ENCODE assay signal across 21 cellular contexts in the genomic region with DNA sequence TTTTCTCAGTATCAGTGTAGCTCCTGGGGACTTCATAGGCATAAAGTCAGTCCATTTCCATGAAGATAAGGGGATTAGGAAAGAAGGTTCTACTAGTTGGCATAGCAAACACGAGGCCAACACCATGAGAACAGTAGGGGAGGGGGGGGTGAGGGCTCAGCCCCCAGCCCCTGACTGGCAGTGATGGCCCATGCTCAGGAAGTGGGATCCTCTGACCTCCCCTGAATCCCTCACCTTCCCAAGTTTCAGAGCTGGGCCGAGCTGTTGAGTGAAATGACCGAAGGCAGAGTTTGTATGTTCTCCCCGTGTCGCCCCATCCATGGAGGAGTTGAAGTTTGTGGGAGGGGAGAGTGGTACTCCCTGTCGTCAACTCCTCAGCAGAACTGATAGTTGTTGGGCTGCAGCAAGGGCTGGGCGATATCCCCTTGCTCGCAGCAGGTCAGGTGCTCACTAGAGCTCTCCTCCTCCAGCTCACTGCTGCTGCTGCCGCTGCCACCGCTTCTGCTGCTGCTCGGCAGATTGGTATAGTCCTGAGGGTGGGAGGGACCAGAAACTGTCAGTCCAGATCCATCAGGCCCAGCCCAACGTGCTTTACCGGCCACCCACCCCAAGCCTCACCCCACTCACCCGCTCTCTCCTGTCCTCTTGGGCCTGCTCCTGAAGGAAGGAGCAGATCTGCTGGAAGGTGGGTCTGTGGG. TPM values are rescaled to one million over a fixed set of nuclear protein-coding genes. Genes with fewer than 3 reads are reported as not detected.
DNase-seq lines count a peak whose midpoint lies in the region; ATAC-seq and TF ChIP-seq lines count a peak whose summit lies in the region.
"Had no signal": no experiment of that assay in that cellular context is flagged by ENCODE, and none has a peak within 500 bp of the region (broad histone marks: within the 10 kb centered on the region; RNA-seq: fewer than 3 reads in every experiment).

No MANE protein-coding gene starts in this region.

- no peak for TF ChIP-seq RAD21 in IMR-90 (IDR thresholded peaks at IDR 0.05; ENCODE audit: low read length)

- H3K4me3 ChIP-seq in mammary epithelial cell (replicated peaks in 1 of 3; ENCODE audit: insufficient read depth in 1 of 3, low read depth in 2 of 3, low read length in 3 of 3) (no peak overlapping the region), IMR-90 (ENCODE audit: insufficient read depth, low read depth, low read length) (no peak overlapping the region), brain microvascular endothelial cell (ENCODE audit: low read depth, low read length) (no peak overlapping the region)
- H3K4me3 ChIP-seq: Peyer's patch had no signal

- no peak overlapping the region for H3K9ac ChIP-seq in mammary epithelial cell (ENCODE audit: insufficient read depth, low read length)
- no peak overlapping the region for H3K9ac ChIP-seq in IMR-90 (ENCODE audit: low read depth, low read length)
- H3K9ac ChIP-seq: KMS-11 had no signal

- peak overlapping the region; percentile 74 for H2BK5ac ChIP-seq in IMR-90 (ENCODE audit: low read depth, low read length, poor library complexity, severe bottlenecking)

- peaks cover 72% of the 10 kb centered on the region for H3K36me3 Mint-ChIP-seq in MCF 10A (ENCODE audit: insufficient read depth, unreplicated experiment)
- peaks cover 78% of the 10 kb centered on the region for H3K36me3 Mint-ChIP-seq in stimulated activated effector memory CD8-positive, alpha-beta T cell treated with anti-CD3 and anti-CD28 coated beads, Interleukin-12 subunit alpha, Interleukin-12 subunit beta, amount 100 ng/mL, for 72 hours

- H3K4me1 ChIP-seq in mammary epithelial cell (ENCODE audit: insufficient read depth, low read length): peaks cover 45% of the 10 kb centered on the region
- peaks cover 26% of the 10 kb centered on the region for H3K4me1 ChIP-seq in IMR-90 (ENCODE audit: control insufficient read depth, insufficient read depth, low read length)
- H3K4me1 ChIP-seq: Peyer's patch had no signal

- peak overlapping the region; percentile 41 for H3K27ac Mint-ChIP-seq in MCF 10A (ENCODE audit: low read depth, unreplicated experiment)
- H3K27ac Mint-ChIP-seq in stimulated activated effector memory CD8-positive, alpha-beta T cell treated with anti-CD3 and anti-CD28 coated beads, Interleukin-12 subunit alpha, Interleukin-12 subunit beta, amount 100 ng/mL, for 72 hours: peak overlapping the region; percentile 61
- H3K27ac Mint-ChIP-seq: activated naive CD4-positive, alpha-beta T cell treated with anti-CD3 and anti-CD28 coated beads, Interleukin-2, amount 10 ng/mL, durations not matched to agents 7 days and 5 days had no signal

- POLR2A ChIA-PET in MCF 10A (lab: Yijun Ruan, JAX) (interaction anchor here (2.4 kb wide), 1 partner anchor 31 kb away, joined by 9 read pairs; no protein-coding TSS in a partner anchor), IMR-90 (lab: Charles Lee; ENCODE audit: unreplicated experiment) (no interaction called here)

- peak overlapping the region; percentile 91 for H2AK5ac ChIP-seq in IMR-90 (ENCODE audit: low read depth, low read length)

- H4K20me1 ChIP-seq in mammary epithelial cell (ENCODE audit: insufficient read depth, low read length): no peaks in the 10 kb centered on the region
- no peaks in the 10 kb centered on the region; the same call in 1 of the 2 replicates for H4K20me1 ChIP-seq in IMR-90 (ENCODE audit: insufficient read depth, low read length)

- H3K9me1 ChIP-seq in IMR-90 (ENCODE audit: insufficient read depth, low read length): peaks cover 45% of the 10 kb centered on the region

- H3K9me3 ChIP-seq in mammary epithelial cell (replicated peaks; ENCODE audit: insufficient read depth, low read length) (no peaks in the 10 kb centered on the region), IMR-90 (ENCODE audit: control insufficient read depth, insufficient read depth, low read length) (no peaks in the 10 kb centered on the region)
- H3K9me3 ChIP-seq: Peyer's patch had no signal

- H2BK20ac ChIP-seq in IMR-90 (ENCODE audit: low read depth, low read length): peak overlapping the region; percentile 79

- H2BK15ac ChIP-seq in IMR-90 (ENCODE audit: low read depth, low read length): peak overlapping the region; percentile 45; the same call in 2 of the 3 replicates

- no peaks in the 10 kb centered on the region for H3K27me3 ChIP-seq in mammary epithelial cell (ENCODE audit: insufficient read depth, low read length)
- no peaks in the 10 kb centered on the region for H3K27me3 ChIP-seq in IMR-90 (ENCODE audit: control insufficient read depth, insufficient read depth, low read length)
- H3K27me3 ChIP-seq in brain microvascular endothelial cell (replicated peaks): no peaks in the 10 kb centered on the region
- H3K27me3 ChIP-seq: Peyer's patch had no signal

- H2AK9ac ChIP-seq in IMR-90 (replicated peaks; ENCODE audit: low read depth, low read length, poor library complexity): peak overlapping the region; percentile 89

- TF ChIP-seq POLR2A in IMR-90 (IDR thresholded peaks at IDR 0.05; ENCODE audit: low read depth, low read length): no peak

- intact Hi-C loops in MCF 10A (cut with micrococcal nuclease): no loop called here
- intact Hi-C loops in mammary epithelial cell (cut with micrococcal nuclease): loop anchor here (5.0 kb wide), 1 partner anchor 52 kb away; a partner anchor contains a TSS
- intact Hi-C loops in IMR-90 (cut with micrococcal nuclease): no loop called here

- TF ChIP-seq CTCF in MCF 10A (IDR thresholded peaks at IDR 0.05; ENCODE audit: unreplicated experiment) (no peak), mammary epithelial cell (conservative IDR thresholded peaks at IDR 0.05 in 1 of 2, IDR thresholded peaks at IDR 0.05 in 1 of 2; ENCODE audit: extremely low read depth in 1 of 2, insufficient read depth in 1 of 2, low read depth in 1 of 2, low read length in 2 of 2) (no peak), IMR-90 (conservative IDR thresholded peaks at IDR 0.05; ENCODE audit: low read depth, low read length) (no peak), brain microvascular endothelial cell (IDR thresholded peaks at IDR 0.05; ENCODE audit: low read depth, low read length, missing control alignments) (no peak)

- H3K18ac ChIP-seq in IMR-90 (ENCODE audit: low read depth, low read length): peak overlapping the region; percentile 42; the same call in 1 of the 2 replicates

- H4K5ac ChIP-seq in IMR-90 (ENCODE audit: low read depth, low read length): peak overlapping the region; percentile 34; the same call in 1 of the 2 replicates

- no peak overlapping the region for H3K4me2 ChIP-seq in mammary epithelial cell (ENCODE audit: insufficient read depth, low read depth, low read length)
- no peak overlapping the region for H3K4me2 ChIP-seq in IMR-90 (ENCODE audit: low read depth, low read length)
- H3K4me2 ChIP-seq: KMS-11 had no signal

- no peak overlapping the region for H3K56ac ChIP-seq in IMR-90 (ENCODE audit: extremely low read depth, insufficient read depth, low read length)

- in situ Hi-C loops in mammary epithelial cell (cut with MboI; ENCODE audit: low sequenced_read_pairs in 2 of 2) (no loop called here), IMR-90 (cut with MboI; ENCODE audit: low sequenced_read_pairs) (no loop called here), brain microvascular endothelial cell (cut with HindIII; ENCODE audit: low pct_ligation_motif_present, low sequenced_read_pairs) (no loop called here)

- H4K8ac ChIP-seq in IMR-90 (ENCODE audit: low read depth in 2 of 2, low read length in 2 of 2): peak overlapping the region in 1 of 2 experiments; percentile 81; a peak in 3 of 4 replicates

- H3K14ac ChIP-seq in IMR-90 (replicated peaks; ENCODE audit: low read depth, low read length): peak overlapping the region; percentile 65

- CTCF ChIA-PET in MCF 10A (lab: Yijun Ruan, JAX) (interaction anchor here (0.5 to 0.6 kb wide), 3 partner anchors 24 to 1930 kb away, joined by 3 to 4 read pairs (median 3); no protein-coding TSS in a partner anchor), mammary epithelial cell (lab: Charles Lee; ENCODE audit: low non-redundant PET) (no interaction called here), IMR-90 (lab: Yijun Ruan, JAX) (interaction anchor here (0.6 kb wide), 1 partner anchor 42 kb away, joined by 5 read pairs; no protein-coding TSS in a partner anchor)

- H3K27ac ChIP-seq in mammary epithelial cell (ENCODE audit: insufficient read depth, low read depth, low read length): no peak overlapping the region
- H3K27ac ChIP-seq in IMR-90 (ENCODE audit: insufficient read depth, low read length): peak overlapping the region; percentile 50; the same call in 1 of the 2 replicates
- H3K27ac ChIP-seq in brain microvascular endothelial cell: peak overlapping the region; percentile 62
- H3K27ac ChIP-seq: KMS-11, Peyer's patch had no signal

- H3K79me2 ChIP-seq in mammary epithelial cell (ENCODE audit: insufficient read depth, low read length): no peaks in the 10 kb centered on the region

- BruUV-seq in MCF 10A (replicated peaks; lab: Mats Ljungman, UMichigan) (no TSS peak), mammary epithelial cell (replicated peaks; lab: Mats Ljungman, UMichigan) (no TSS peak), IMR-90 (replicated peaks; lab: Mats Ljungman, UMichigan) (no TSS peak)

- H3K36me3 ChIP-seq in mammary epithelial cell (ENCODE audit: insufficient read depth, low read length): peaks cover 33% of the 10 kb centered on the region
- peaks cover 55% of the 10 kb centered on the region for H3K36me3 ChIP-seq in IMR-90 (ENCODE audit: control insufficient read depth, insufficient read depth, low read length)
- peaks cover 56% of the 10 kb centered on the region for H3K36me3 ChIP-seq in brain microvascular endothelial cell (replicated peaks)

- H2BK120ac ChIP-seq in IMR-90 (ENCODE audit: low read depth, low read length): peak overlapping the region; percentile 88

- H4K91ac ChIP-seq in IMR-90 (ENCODE audit: insufficient read depth, low read depth, low read length): peak overlapping the region; percentile 88

- peak overlapping the region; percentile 85 for H3K4ac ChIP-seq in IMR-90 (ENCODE audit: low read depth, low read length)

- H3K4me1 Mint-ChIP-seq in MCF 10A (ENCODE audit: insufficient read depth, unreplicated experiment): peaks cover 50% of the 10 kb centered on the region
- H3K4me1 Mint-ChIP-seq in stimulated activated effector memory CD8-positive, alpha-beta T cell treated with anti-CD3 and anti-CD28 coated beads, Interleukin-12 subunit alpha, Interleukin-12 subunit beta, amount 100 ng/mL, for 72 hours: peaks cover 30% of the 10 kb centered on the region

- peak overlapping the region; percentile 55; the same call in 1 of the 2 replicates for H3K23ac ChIP-seq in IMR-90 (ENCODE audit: low read depth, low read length)

- H3K9me3 Mint-ChIP-seq in MCF 10A (ENCODE audit: unreplicated experiment): no peaks in the 10 kb centered on the region
- no peaks in the 10 kb centered on the region for H3K9me3 Mint-ChIP-seq in stimulated activated effector memory CD8-positive, alpha-beta T cell treated with anti-CD3 and anti-CD28 coated beads, Interleukin-12 subunit alpha, Interleukin-12 subunit beta, amount 100 ng/mL, for 72 hours
- H3K9me3 Mint-ChIP-seq: activated naive CD4-positive, alpha-beta T cell treated with anti-CD3 and anti-CD28 coated beads, Interleukin-2, amount 10 ng/mL, durations not matched to agents 7 days and 5 days; CD8-positive, alpha-beta T cell had no signal

- DNase-seq in MCF 10A (ENCODE audit: unreplicated experiment): no peak
- DNase-seq in mammary epithelial cell: no peak
- no peak for DNase-seq in IMR-90
- DNase-seq in brain microvascular endothelial cell: no peak
- no peak for DNase-seq in stimulated activated effector memory CD8-positive, alpha-beta T cell treated with anti-CD3 and anti-CD28 coated beads, Interleukin-12 subunit alpha, Interleukin-12 subunit beta, amount 100 ng/mL, for 72 hours (ENCODE audit: low spot score in 2 of 2)
- no peak for DNase-seq in DMS 273 (lab: John Stamatoyannopoulos, UW; ENCODE audit: unreplicated experiment)
- DNase-seq: activated CD4-positive, alpha-beta T cell treated with anti-CD3 and anti-CD28 coated beads for 48 hours; activated T-cell treated with anti-CD3 and anti-CD28 coated beads, Interleukin-2, amount 50 U/mL, for 1 hour; CD8-positive, alpha-beta T cell; GDM1; NCI-H1694; NCI-H2171; NCI-H524; nucleus accumbens; Peyer's patch; stimulated activated CD8-positive, alpha-beta memory T cell treated with anti-CD3 and anti-CD28 coated beads, Interleukin-4, amount 100 ng/mL, for 48 hours had no signal

- no peaks in the 10 kb centered on the region for H3K27me3 Mint-ChIP-seq in MCF 10A (ENCODE audit: insufficient read depth, unreplicated experiment)
- H3K27me3 Mint-ChIP-seq: activated naive CD4-positive, alpha-beta T cell treated with anti-CD3 and anti-CD28 coated beads, Interleukin-2, amount 10 ng/mL, durations not matched to agents 7 days and 5 days had no signal

- no peak overlapping the region for H2AFZ ChIP-seq in mammary epithelial cell (ENCODE audit: low read depth, low read length)
- no peak overlapping the region for H2AFZ ChIP-seq in IMR-90 (replicated peaks; ENCODE audit: low read length, poor library complexity)

- peaks cover 4 to 39% of the 10 kb centered on the region in 2 experiments; a peak in 3 of 4 replicates for H3K79me1 ChIP-seq in IMR-90 (ENCODE audit: low read depth in 1 of 2, low read length in 2 of 2)

- dilution Hi-C loops in mammary epithelial cell (cut with HindIII; ENCODE audit: low sequenced_read_pairs): no loop called here
- dilution Hi-C loops in IMR-90 (cut with HindIII; ENCODE audit: low sequenced_read_pairs, unreplicated experiment): no loop called here

- 97% methylated on average over 7 of the region's 14 CpGs for WGBS in mammary epithelial cell (ENCODE audit: low coverage, missing lambda C conversion rate)
- no CpG with 5 or more reads among the region's 14 CpGs for WGBS in IMR-90 (ENCODE audit: extremely low coverage in 2 of 2, insufficient read length in 1 of 2), 2 experiments

- H3K4me3 Mint-ChIP-seq in MCF 10A (ENCODE audit: unreplicated experiment): no peak overlapping the region
- H3K4me3 Mint-ChIP-seq in stimulated activated effector memory CD8-positive, alpha-beta T cell treated with anti-CD3 and anti-CD28 coated beads, Interleukin-12 subunit alpha, Interleukin-12 subunit beta, amount 100 ng/mL, for 72 hours: no peak overlapping the region
- H3K4me3 Mint-ChIP-seq: activated naive CD4-positive, alpha-beta T cell treated with anti-CD3 and anti-CD28 coated beads, Interleukin-2, amount 10 ng/mL, durations not matched to agents 7 days and 5 days; CD8-positive, alpha-beta T cell had no signal

- ATAC-seq in IMR-90 (ENCODE audit: low read depth) (no peak), GM21786 (IDR thresholded peaks at IDR 0.05; ENCODE audit: unreplicated experiment) (no peak)
- no peak for ATAC-seq in stimulated activated effector memory CD8-positive, alpha-beta T cell treated with anti-CD3 and anti-CD28 coated beads, Interleukin-12 subunit alpha, Interleukin-12 subunit beta, amount 100 ng/mL, for 72 hours
- ATAC-seq: CD8-positive, alpha-beta T cell had no signal

RNA-seq across cellular contexts. Expression of a gene that starts 32.5 kb away (rescaled TPM):
- 0.88 and 1.6 TPM in 2 replicates for total RNA-seq in MCF 10A (2022)
- 1 to 10 TPM in 1 of 2 donors, not detected in 1; 1.3 TPM for total RNA-seq in mammary epithelial cell
- 1.5 TPM for polyA plus RNA-seq in mammary epithelial cell
- polyA minus RNA-seq in mammary epithelial cell: 5.0 TPM
- total RNA-seq in IMR-90 (2012; rRNA removed): under 0.01 and 0.36 TPM in 2 replicates
- polyA plus RNA-seq in IMR-90 (2012; rRNA removed): 0.07 and 0.14 TPM in 2 replicates
- 0.03 and 0.08 TPM in 2 replicates for polyA plus RNA-seq in IMR-90 (2012; cell fraction: cytosol; rRNA removed)
- polyA plus RNA-seq in IMR-90 (2012; cell fraction: nucleus; rRNA removed; ENCODE audit: low replicate concordance): 0.33 and 0.72 TPM in 2 replicates
- total RNA-seq: HT-29; T-helper 2 cell treated with Interferon-gamma antibody and Interleukin-4, amounts not matched to agents 100 ng/mL and 5 ng/mL, for 36 hours had no signal

RNA-seq across cellular contexts. Expression of a gene that starts 53.3 kb away (rescaled TPM):
- total RNA-seq in MCF 10A (2022): 66.8 and 67.8 TPM in 2 replicates
- 10 to 100 TPM; 46.7 to 60.0 TPM for total RNA-seq in mammary epithelial cell
- polyA plus RNA-seq in mammary epithelial cell: 35.5 TPM
- polyA minus RNA-seq in mammary epithelial cell: 88.9 TPM
- total RNA-seq in IMR-90 (2012; rRNA removed): 27.6 and 29.2 TPM in 2 replicates
- 27.6 and 30.6 TPM in 2 replicates for polyA plus RNA-seq in IMR-90 (2012; rRNA removed)
- polyA plus RNA-seq in IMR-90 (2012; cell fraction: cytosol; rRNA removed): 15.9 and 22.3 TPM in 2 replicates
- 89.7 and 113 TPM in 2 replicates for polyA plus RNA-seq in IMR-90 (2012; cell fraction: nucleus; rRNA removed; ENCODE audit: low replicate concordance)

RNA-seq across cellular contexts. Expression of a gene that starts 53.4 kb away (rescaled TPM):
- total RNA-seq in MCF 10A (2022) (9.0 and 10.6 TPM in 2 replicates), mammary epithelial cell (1 to 10 TPM; 5.8 to 6.0 TPM), IMR-90 (2012; rRNA removed) (6.1 and 6.6 TPM in 2 replicates)
- polyA plus RNA-seq in mammary epithelial cell (4.1 TPM), IMR-90 (2012; rRNA removed) (4.4 and 5.8 TPM in 2 replicates)
- 5.5 TPM for polyA minus RNA-seq in mammary epithelial cell
- 3.8 and 4.4 TPM in 2 replicates for polyA plus RNA-seq in IMR-90 (2012; cell fraction: cytosol; rRNA removed)
- polyA plus RNA-seq in IMR-90 (2012; cell fraction: nucleus; rRNA removed; ENCODE audit: low replicate concordance): 1.9 and 4.0 TPM in 2 replicates
